Comparison of ENCODE assay signal across 7 cellular contexts in the genomic region with DNA sequence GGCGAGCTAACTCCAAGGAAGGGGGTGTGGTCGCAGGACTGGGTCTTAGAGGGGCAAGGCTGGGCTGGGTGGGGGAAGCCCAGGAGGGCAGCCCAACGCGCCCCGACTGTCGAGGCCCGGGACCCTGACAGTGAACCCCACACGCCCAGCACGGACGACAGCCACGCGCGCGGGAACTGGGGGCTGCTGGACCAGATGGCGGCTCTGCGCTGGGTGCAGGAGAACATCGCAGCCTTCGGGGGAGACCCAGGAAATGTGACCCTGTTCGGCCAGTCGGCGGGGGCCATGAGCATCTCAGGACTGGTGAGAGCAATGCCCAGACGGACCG. TPM values are rescaled to one million over a fixed set of nuclear protein-coding genes. Genes with fewer than 3 reads are reported as not detected.
DNase-seq lines count a peak whose midpoint lies in the region; ATAC-seq and TF ChIP-seq lines count a peak whose summit lies in the region.

No MANE protein-coding gene starts in this region.

- no peak overlapping the region for H4K8ac ChIP-seq in H9 (replicated peaks; ENCODE audit: insufficient read length, low read depth, low read length)

- no peaks in the 10 kb centered on the region for H3K79me2 ChIP-seq in H9 (ENCODE audit: insufficient read depth, low read length)

- H2BK20ac ChIP-seq in H9 (ENCODE audit: low read depth, low read length, poor library complexity, severe bottlenecking): no peak overlapping the region

- no peaks in the 10 kb centered on the region for H3K79me1 ChIP-seq in H9 (ENCODE audit: insufficient read depth, low read depth, low read length, poor library complexity, severe bottlenecking)

- POLR2A ChIA-PET in activated CD8-positive, alpha-beta T cell treated with anti-CD3 and anti-CD28 coated beads for 36 hours (lab: Charles Lee): interaction anchor here (0.9 to 2.7 kb wide), 6 partner anchors 8 to 16 kb away, joined by 3 to 10 read pairs (median 3); no protein-coding TSS in a partner anchor

- H2AFZ ChIP-seq in H9 (ENCODE audit: low read length): no peak overlapping the region

- no peaks in the 10 kb centered on the region for H3K36me3 ChIP-seq in left ventricle myocardium inferior
- H3K36me3 ChIP-seq in spleen: peaks cover 0 to 13% (median 0%) of the 10 kb centered on the region in 6 donors

- WGBS in H9 (ENCODE audit: extremely low coverage, insufficient read length, low lambda C conversion rate): no CpG with 5 or more reads among the region's 23 CpGs
- WGBS in spleen, 5 donors: 19 to 36% (median 31%) methylated on average over 15 to 23 of the region's 23 CpGs

- H2AK5ac ChIP-seq in H9 (ENCODE audit: insufficient read length, low read length): no peak overlapping the region

- DNase-seq in H9 (no peak), left ventricle myocardium inferior (no peak), spleen (no peak), islet precursor cell (no peak), COR-L47 (lab: John Stamatoyannopoulos, UW) (no peak)
- no peak for DNase-seq in activated CD8-positive, alpha-beta T cell treated with anti-CD3 and anti-CD28 coated beads for 36 hours
- no peak for DNase-seq in stimulated activated CD4-positive, alpha-beta T cell treated with anti-CD3 and anti-CD28 coated beads, Interleukin-15, amount 100 ng/mL, for 24 hours

- H3T11ph ChIP-seq in H9 (ENCODE audit: low read length): no peak overlapping the region

- H3K27me3 Mint-ChIP-seq in H9 (ENCODE audit: low read depth): peaks cover 80% of the 10 kb centered on the region
- H3K27me3 Mint-ChIP-seq in activated CD8-positive, alpha-beta T cell treated with anti-CD3 and anti-CD28 coated beads for 36 hours: peaks cover 6% of the 10 kb centered on the region

- H3K4me1 Mint-ChIP-seq in H9: peaks cover 0 to 12% of the 10 kb centered on the region in 2 experiments; a peak in 2 of 4 replicates
- peaks cover 17% of the 10 kb centered on the region for H3K4me1 Mint-ChIP-seq in activated CD8-positive, alpha-beta T cell treated with anti-CD3 and anti-CD28 coated beads for 36 hours (ENCODE audit: low read depth)

- intact Hi-C loops in activated CD8-positive, alpha-beta T cell treated with anti-CD3 and anti-CD28 coated beads for 36 hours (cut with micrococcal nuclease): no loop called here
- intact Hi-C loops in left ventricle myocardium inferior (cut with micrococcal nuclease): no loop called here
- intact Hi-C loops in spleen (cut with DNase I; ENCODE audit: low total_unique reads): no loop called here

- H3K4me1 ChIP-seq in H9 (ENCODE audit: insufficient read depth, low read length) (no peaks in the 10 kb centered on the region), left ventricle myocardium inferior (peaks cover 36% of the 10 kb centered on the region), spleen (peaks cover 7 to 21% (median 16%) of the 10 kb centered on the region in 6 donors)

- no peak overlapping the region for H4K5ac ChIP-seq in H9 (ENCODE audit: insufficient read length, low read depth, low read length)

- ATAC-seq in activated CD8-positive, alpha-beta T cell treated with anti-CD3 and anti-CD28 coated beads for 36 hours: no peak

- peak overlapping the region; percentile 44 for H3K4me2 ChIP-seq in H9 (ENCODE audit: insufficient read depth, insufficient read length, low read length)

- H3K14ac ChIP-seq in H9 (ENCODE audit: insufficient read depth, low read length): no peak overlapping the region

- H2BK15ac ChIP-seq in H9 (ENCODE audit: low read depth, low read length): no peak overlapping the region

- H3K56ac ChIP-seq in H9 (ENCODE audit: insufficient read length, low read depth, low read length): no peak overlapping the region

- H3K23ac ChIP-seq in H9 (ENCODE audit: insufficient read length, low read depth, low read length): no peak overlapping the region

- H3K27ac Mint-ChIP-seq in H9: no peak overlapping the region
- no peak overlapping the region for H3K27ac Mint-ChIP-seq in activated CD8-positive, alpha-beta T cell treated with anti-CD3 and anti-CD28 coated beads for 36 hours

- no peaks in the 10 kb centered on the region for H4K20me1 ChIP-seq in H9 (ENCODE audit: control insufficient read depth, insufficient read depth, insufficient read length)

- H2BK12ac ChIP-seq in H9 (ENCODE audit: insufficient read length, low read depth, low read length): no peak overlapping the region

- peak overlapping the region; percentile 71 for H3K4me3 ChIP-seq in left ventricle myocardium inferior
- H3K4me3 ChIP-seq in spleen: peak overlapping the region in 7 of 8 donors; percentile 52 to 81 (median 60)

- no peak for TF ChIP-seq CTCF in H9 (conservative IDR thresholded peaks at IDR 0.05)
- no peak for TF ChIP-seq CTCF in activated CD8-positive, alpha-beta T cell treated with anti-CD3 and anti-CD28 coated beads for 36 hours (IDR thresholded peaks at IDR 0.05)
- TF ChIP-seq CTCF in left ventricle myocardium inferior (IDR thresholded peaks at IDR 0.05; ENCODE audit: borderline replicate concordance): no peak
- no peak for TF ChIP-seq CTCF in spleen (IDR thresholded peaks at IDR 0.05 in 8 of 11, conservative IDR thresholded peaks at IDR 0.05 in 3 of 11)

- no peak for TF ChIP-seq POLR2A in spleen (IDR thresholded peaks at IDR 0.05)

- H3K4ac ChIP-seq in H9 (ENCODE audit: low read depth, low read length): no peak overlapping the region

- no peak overlapping the region for H2BK5ac ChIP-seq in H9 (ENCODE audit: insufficient read length, low read length)

- H3K4me3 Mint-ChIP-seq in H9: peak overlapping the region; percentile 45 to 78; a peak in 4 of 5 replicates
- peak overlapping the region; percentile 31 for H3K4me3 Mint-ChIP-seq in activated CD8-positive, alpha-beta T cell treated with anti-CD3 and anti-CD28 coated beads for 36 hours

- H2BK120ac ChIP-seq in H9 (ENCODE audit: low read depth, low read length, poor library complexity, severe bottlenecking): no peak overlapping the region

- H3K27ac ChIP-seq in H9 (ENCODE audit: insufficient read length, low read depth, low read length): no peak overlapping the region
- H3K27ac ChIP-seq in left ventricle myocardium inferior (replicated peaks): no peak overlapping the region
- peak overlapping the region in 3 of 8 donors; percentile 67 to 73 (median 72) for H3K27ac ChIP-seq in spleen

- H3K36me3 Mint-ChIP-seq in H9 (ENCODE audit: insufficient read depth in 1 of 3, low read depth in 3 of 3): no peaks in the 10 kb centered on the region
- peaks cover 4% of the 10 kb centered on the region for H3K36me3 Mint-ChIP-seq in activated CD8-positive, alpha-beta T cell treated with anti-CD3 and anti-CD28 coated beads for 36 hours (ENCODE audit: low read depth)

- H3K9ac ChIP-seq in H9 (ENCODE audit: extremely low read depth, insufficient read length, low read length): no peak overlapping the region

- no peak overlapping the region for H4K91ac ChIP-seq in H9 (ENCODE audit: insufficient read length, low read depth, low read length)

- H3K9me3 ChIP-seq in H9 (ENCODE audit: control insufficient read depth, low read depth, low read length): no peaks in the 10 kb centered on the region
- H3K9me3 ChIP-seq in left ventricle myocardium inferior (replicated peaks): no peaks in the 10 kb centered on the region
- H3K9me3 ChIP-seq in spleen: no peaks in the 10 kb centered on the region

- CTCF ChIA-PET in activated CD8-positive, alpha-beta T cell treated with anti-CD3 and anti-CD28 coated beads for 36 hours (lab: Charles Lee): interaction anchor here (0.9 to 1.5 kb wide), 4 partner anchors 9 to 154 kb away, joined by 3 to 5 read pairs (median 4); no protein-coding TSS in a partner anchor

- H3K18ac ChIP-seq in H9 (ENCODE audit: insufficient read length, low read depth, low read length): peak overlapping the region; percentile 33

- no peaks in the 10 kb centered on the region; a peak in 1 of 5 replicates for H3K9me3 Mint-ChIP-seq in H9
- H3K9me3 Mint-ChIP-seq in activated CD8-positive, alpha-beta T cell treated with anti-CD3 and anti-CD28 coated beads for 36 hours: peaks cover 1% of the 10 kb centered on the region

- H3K23me2 ChIP-seq in H9 (ENCODE audit: insufficient read length, low read depth, low read length, poor library complexity, severe bottlenecking): peaks cover 11% of the 10 kb centered on the region

- H3K27me3 ChIP-seq in H9 (ENCODE audit: insufficient read depth, low read length): peaks cover 9% of the 10 kb centered on the region; the same call in 1 of the 2 replicates
- peaks cover 41% of the 10 kb centered on the region for H3K27me3 ChIP-seq in left ventricle myocardium inferior (ENCODE audit: low read depth)
- H3K27me3 ChIP-seq in spleen (replicated peaks in 1 of 7): peaks cover 0 to 19% (median 0%) of the 10 kb centered on the region in 7 donors

RNA-seq across cellular contexts. Expression of a gene that starts 12.7 kb away (rescaled TPM):
- total RNA-seq in H9 (2021) (1.8 and 1.9 TPM in 2 replicates), left ventricle myocardium inferior (11.0 TPM), spleen (1 to 10 TPM; 5.0 to 9.1 (median 6.3) TPM)
- total RNA-seq in activated CD8-positive, alpha-beta T cell treated with anti-CD3 and anti-CD28 coated beads for 36 hours: 1 to 10 TPM; 4.5 to 5.9 TPM
- 1 to 10 TPM; 5.3 to 9.9 (median 8.0) TPM for polyA plus RNA-seq in spleen

RNA-seq across cellular contexts. Expression of a gene that starts 27.8 kb away (rescaled TPM):
- total RNA-seq in H9 (2021) (76.3 and 84.3 TPM in 2 replicates), left ventricle myocardium inferior (25.2 TPM), spleen (10 to 100 TPM; 55.8 to 80.4 (median 58.6) TPM)
- 100 to 1,000 TPM; 111 to 114 TPM for total RNA-seq in activated CD8-positive, alpha-beta T cell treated with anti-CD3 and anti-CD28 coated beads for 36 hours
- polyA plus RNA-seq in spleen: 10 to 100 TPM; 22.7 to 35.1 (median 29.1) TPM

RNA-seq across cellular contexts. Expression of a gene that starts 40.1 kb away (rescaled TPM):
- total RNA-seq in H9 (2021) (3.4 and 3.7 TPM in 2 replicates), left ventricle myocardium inferior (1.0 TPM), spleen (1 to 10 TPM in 1 of 7 donors, under 1 TPM in 5, not detected in 1; 0.23 to 1.3 (median 0.33) TPM)
- 1 to 10 TPM; 2.1 to 2.9 TPM for total RNA-seq in activated CD8-positive, alpha-beta T cell treated with anti-CD3 and anti-CD28 coated beads for 36 hours
- under 1 TPM; 0.27 to 0.80 (median 0.43) TPM for polyA plus RNA-seq in spleen
